8 cellular contexts compared by ENCODE assay signal in genomic region chr12:67649165-67650126, GRCh38.
DNase-seq lines count a peak whose midpoint lies in the region; ATAC-seq lines count a peak whose summit lies in the region.

No MANE protein-coding gene starts in this region.

- H3K4me3 Mint-ChIP-seq in T-helper 1 cell treated with Interleukin-12 subunit alpha and Interleukin-12 subunit beta and Interleukin-4 antibody, amounts not matched to agents 30 μg/mL and 1 μg/mL, for 36 hours = peak overlapping the region; percentile 100

- peaks cover 34% of the 10 kb centered on the region for H3K36me3 Mint-ChIP-seq in T-helper 1 cell treated with Interleukin-12 subunit alpha and Interleukin-12 subunit beta and Interleukin-4 antibody, amounts not matched to agents 30 μg/mL and 1 μg/mL, for 36 hours (ENCODE audit: low read depth)

- H3K27ac Mint-ChIP-seq in T-helper 1 cell treated with Interleukin-12 subunit alpha and Interleukin-12 subunit beta and Interleukin-4 antibody, amounts not matched to agents 30 μg/mL and 1 μg/mL, for 36 hours = peak overlapping the region; percentile 96

- H3K4me1 Mint-ChIP-seq in T-helper 1 cell treated with Interleukin-12 subunit alpha and Interleukin-12 subunit beta and Interleukin-4 antibody, amounts not matched to agents 30 μg/mL and 1 μg/mL, for 36 hours (ENCODE audit: low read depth) = peaks cover 42% of the 10 kb centered on the region

- H3K27me3 ChIP-seq in layer of hippocampus (ENCODE audit: control insufficient read depth, insufficient read depth, low read length) = no peaks in the 10 kb centered on the region

- ATAC-seq in GM18870 (IDR thresholded peaks at IDR 0.05; ENCODE audit: unreplicated experiment) = peak; percentile 9
- peak; percentile 26 for ATAC-seq in HG03066 (IDR thresholded peaks at IDR 0.05; ENCODE audit: low read depth, unreplicated experiment)

- H3K27me3 Mint-ChIP-seq in T-helper 1 cell treated with Interleukin-12 subunit alpha and Interleukin-12 subunit beta and Interleukin-4 antibody, amounts not matched to agents 30 μg/mL and 1 μg/mL, for 36 hours (ENCODE audit: low read depth) = no peaks in the 10 kb centered on the region

- DNase-seq in ACHN = peak; percentile 32
- DNase-seq in T47D (ENCODE audit: low read depth in 1 of 2, low spot score in 1 of 2) = peak; percentile 15 to 43
- peak; percentile 45 for DNase-seq in stimulated activated CD4-positive, alpha-beta T cell treated with anti-CD3 and anti-CD28 coated beads, Interleukin-4, amount 100 ng/mL, for 24 hours
- DNase-seq in cortex of kidney (lab: John Stamatoyannopoulos, UW) = no peak

- peak overlapping the region; percentile 81 for H3K27ac ChIP-seq in layer of hippocampus (ENCODE audit: low read depth, low read length)

- H3K9me3 Mint-ChIP-seq in T-helper 1 cell treated with Interleukin-12 subunit alpha and Interleukin-12 subunit beta and Interleukin-4 antibody, amounts not matched to agents 30 μg/mL and 1 μg/mL, for 36 hours = peaks cover 4% of the 10 kb centered on the region

- in situ Hi-C loops in ACHN (cut with HindIII; ENCODE audit: low pct_ligation_motif_present, low pct_unique_long_range_greater_than_20kb, low sequenced_read_pairs) (no loop called here), T47D (cut with HindIII; ENCODE audit: low pct_unique_long_range_greater_than_20kb, low sequenced_read_pairs) (no loop called here)
